Comparison of ENCODE assay signal across 8 cellular contexts in genomic region chr1:10909697-10910489, GRCh38.
DNase-seq lines count a peak whose midpoint lies in the region; ATAC-seq and TF ChIP-seq lines count a peak whose summit lies in the region.

No MANE protein-coding gene starts in this region.

- peak; percentile 53 for ATAC-seq in Right ventricle myocardium inferior
- peak; percentile 83 to 88 for ATAC-seq in activated T-cell treated with anti-CD3 and anti-CD28 coated beads, Interleukin-2, amount 50 U/mL, for 4 hours
- no peak for ATAC-seq in GM19324 (IDR thresholded peaks at IDR 0.05; ENCODE audit: low FRiP score, unreplicated experiment)

- H3K9me3 Mint-ChIP-seq in activated T-cell treated with anti-CD3 and anti-CD28 coated beads, Interleukin-2, amount 50 U/mL, for 4 hours = no peaks in the 10 kb centered on the region

- TF ChIP-seq CTCF in right atrium auricular region (IDR thresholded peaks at IDR 0.05) = peak in 1 of 2 donors; percentile 64

- H3K4me1 ChIP-seq in right atrium auricular region = no peaks in the 10 kb centered on the region
- H3K4me1 ChIP-seq in NT2/D1 (ENCODE audit: insufficient read depth, insufficient read length) = peaks cover 13% of the 10 kb centered on the region

- H3K27me3 ChIP-seq in right atrium auricular region (no peaks in the 10 kb centered on the region), NT2/D1 (ENCODE audit: insufficient read depth, insufficient read length) (no peaks in the 10 kb centered on the region)

- H3K9me3 ChIP-seq in right atrium auricular region (no peaks in the 10 kb centered on the region), NT2/D1 (ENCODE audit: insufficient read depth, low read length) (no peaks in the 10 kb centered on the region)

- intact Hi-C loops in Right ventricle myocardium inferior (cut with DNase I) = no loop called here

- no peak overlapping the region for H3K4me3 ChIP-seq in right atrium auricular region
- H3K4me3 ChIP-seq in NT2/D1 (ENCODE audit: insufficient read length, low read depth) = no peak overlapping the region

- H3K4me3 Mint-ChIP-seq in activated T-cell treated with anti-CD3 and anti-CD28 coated beads, Interleukin-2, amount 50 U/mL, for 4 hours = no peak overlapping the region

- peaks cover 13% of the 10 kb centered on the region for H3K4me1 Mint-ChIP-seq in activated T-cell treated with anti-CD3 and anti-CD28 coated beads, Interleukin-2, amount 50 U/mL, for 4 hours (ENCODE audit: low read depth)

- H3K27me3 Mint-ChIP-seq in activated T-cell treated with anti-CD3 and anti-CD28 coated beads, Interleukin-2, amount 50 U/mL, for 4 hours (ENCODE audit: low read depth) = peaks cover 3% of the 10 kb centered on the region

- DNase-seq in Right ventricle myocardium inferior (ENCODE audit: missing footprints) (peak; percentile 68), right atrium auricular region (ENCODE audit: low spot score) (no peak), NT2/D1 (ENCODE audit: low read depth, low spot score) (no peak), glomerular visceral epithelial cell (ENCODE audit: extremely low spot score) (peak; percentile 44), NCI-H1694 treated with DMSO at 0.1 percent for 48 hours (lab: John Stamatoyannopoulos, UW) (no peak)
- peak; percentile 69 for DNase-seq in activated T-cell treated with anti-CD3 and anti-CD28 coated beads, Interleukin-2, amount 50 U/mL, for 4 hours
- DNase-seq in stimulated activated CD4-positive, alpha-beta T cell treated with anti-CD3 and anti-CD28 coated beads, Interleukin-1b, Interleukin-23, amount 100 ng/mL, for 1 hour (ENCODE audit: low read depth in 2 of 2) = peak; percentile 45 to 54

- peak overlapping the region; percentile 42 for H3K9ac ChIP-seq in NT2/D1 (ENCODE audit: insufficient read length, low read depth)

- no peak overlapping the region for H3K27ac ChIP-seq in right atrium auricular region

- H3K36me3 ChIP-seq in right atrium auricular region (no peaks in the 10 kb centered on the region), NT2/D1 (ENCODE audit: insufficient read depth, insufficient read length, low read length) (no peaks in the 10 kb centered on the region)

- no peaks in the 10 kb centered on the region for H3K36me3 Mint-ChIP-seq in activated T-cell treated with anti-CD3 and anti-CD28 coated beads, Interleukin-2, amount 50 U/mL, for 4 hours (ENCODE audit: insufficient read depth)

Comparison
In these comparisons a context has a peak if more than half of its experiments do, and no peak if none do; other contexts are left out.
1. DNase-seq: peak in Right ventricle myocardium inferior (single experiment), activated T-cell treated with anti-CD3 and anti-CD28 coated beads, Interleukin-2, amount 50 U/mL, for 4 hours (single experiment), glomerular visceral epithelial cell (single experiment) and stimulated activated CD4-positive, alpha-beta T cell treated with anti-CD3 and anti-CD28 coated beads, Interleukin-1b, Interleukin-23, amount 100 ng/mL, for 1 hour (2 of 2); none in right atrium auricular region (single experiment), NT2/D1 (single experiment) and NCI-H1694 treated with DMSO at 0.1 percent for 48 hours (single experiment).